28 cellular contexts compared by ENCODE assay signal in the genomic region with DNA sequence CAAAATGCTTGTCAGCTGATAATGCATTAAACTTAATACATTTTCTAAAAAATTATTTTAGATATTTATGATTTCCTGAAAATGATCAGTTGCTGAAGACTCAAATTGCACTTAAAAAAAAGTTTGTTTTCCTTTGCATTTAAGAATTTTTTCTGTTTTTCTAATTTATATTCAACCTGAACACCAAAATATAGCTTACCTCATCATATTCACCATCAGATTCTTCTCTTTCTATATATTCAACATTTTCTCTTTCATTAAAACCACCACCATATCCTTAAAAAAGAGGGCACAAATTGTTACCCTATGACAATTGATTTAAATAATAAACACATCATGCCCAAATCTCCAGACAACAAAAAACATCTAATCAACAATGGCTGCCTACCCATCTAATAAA. TPM values are rescaled to one million over a fixed set of nuclear protein-coding genes. Genes with fewer than 3 reads are reported as not detected.
DNase-seq lines count a peak whose midpoint lies in the region; ATAC-seq, FAIRE-seq and TF ChIP-seq lines count a peak whose summit lies in the region.
"Had no signal": no experiment of that assay in that cellular context is flagged by ENCODE, and none has a peak within 500 bp of the region (broad histone marks: within the 10 kb centered on the region; RNA-seq: fewer than 3 reads in every experiment).

No MANE protein-coding gene starts in this region.

- H3K4me3 Mint-ChIP-seq in activated CD8-positive, alpha-beta memory T cell treated with anti-CD3 and anti-CD28 coated beads, Interleukin-2, amount 10 ng/mL, durations not matched to agents 7 days and 5 days = no peak overlapping the region
- H3K4me3 Mint-ChIP-seq in natural killer cell (peak overlapping the region; percentile 6), type B pancreatic cell (no peak overlapping the region)
- H3K4me3 Mint-ChIP-seq in natural killer cell treated with Interleukin-12 subunit alpha and Interleukin-12 subunit beta and Interleukin-15 and Interleukin-18, amount 100 ng/mL, for 72 hours = no peak overlapping the region
- H3K4me3 Mint-ChIP-seq: CD4-positive, alpha-beta T cell; IgD-negative memory B cell had no signal

- H3K27me3 ChIP-seq in K562 (ENCODE audit: control insufficient read depth in 2 of 2, insufficient read depth in 2 of 2, low read length in 2 of 2) = no peaks in the 10 kb centered on the region
- H3K27me3 ChIP-seq: BLaER1, SJSA1 had no signal

- H3K9me3 Mint-ChIP-seq in activated CD8-positive, alpha-beta memory T cell treated with anti-CD3 and anti-CD28 coated beads, Interleukin-2, amount 10 ng/mL, durations not matched to agents 7 days and 5 days (ENCODE audit: low read depth) = no peaks in the 10 kb centered on the region
- H3K9me3 Mint-ChIP-seq in natural killer cell (no peaks in the 10 kb centered on the region), type B pancreatic cell (no peaks in the 10 kb centered on the region)
- no peaks in the 10 kb centered on the region for H3K9me3 Mint-ChIP-seq in natural killer cell treated with Interleukin-12 subunit alpha and Interleukin-12 subunit beta and Interleukin-15 and Interleukin-18, amount 100 ng/mL, for 72 hours
- H3K9me3 Mint-ChIP-seq: CD4-positive, alpha-beta T cell; IgD-negative memory B cell had no signal

- intact Hi-C loops in natural killer cell (cut with micrococcal nuclease) = no loop called here
- intact Hi-C loops in K562 (cut with micrococcal nuclease) = no loop called here

- H3K27me3 Mint-ChIP-seq in activated CD8-positive, alpha-beta memory T cell treated with anti-CD3 and anti-CD28 coated beads, Interleukin-2, amount 10 ng/mL, durations not matched to agents 7 days and 5 days = no peaks in the 10 kb centered on the region
- H3K27me3 Mint-ChIP-seq in natural killer cell (ENCODE audit: low read depth in 2 of 2) (no peaks in the 10 kb centered on the region), type B pancreatic cell (no peaks in the 10 kb centered on the region)
- H3K27me3 Mint-ChIP-seq in natural killer cell treated with Interleukin-12 subunit alpha and Interleukin-12 subunit beta and Interleukin-15 and Interleukin-18, amount 100 ng/mL, for 72 hours = no peaks in the 10 kb centered on the region
- H3K27me3 Mint-ChIP-seq: CD4-positive, alpha-beta T cell; IgD-negative memory B cell had no signal

- H3K4me1 ChIP-seq in K562 (replicated peaks in 1 of 2; ENCODE audit: control insufficient read depth in 2 of 2, insufficient read depth in 2 of 2, low read length in 2 of 2) = no peaks in the 10 kb centered on the region
- H3K4me1 ChIP-seq: HAP-1, SJSA1 had no signal

- no peak for FAIRE-seq in K562 (lab: Jason Lieb, UNC)
- FAIRE-seq: D721Med, GM18507 had no signal

- H3K36me3 Mint-ChIP-seq in activated CD8-positive, alpha-beta memory T cell treated with anti-CD3 and anti-CD28 coated beads, Interleukin-2, amount 10 ng/mL, durations not matched to agents 7 days and 5 days = peaks cover 65% of the 10 kb centered on the region
- H3K36me3 Mint-ChIP-seq in natural killer cell (peaks cover 57% of the 10 kb centered on the region), type B pancreatic cell (peaks cover 37% of the 10 kb centered on the region)
- H3K36me3 Mint-ChIP-seq in natural killer cell treated with Interleukin-12 subunit alpha and Interleukin-12 subunit beta and Interleukin-15 and Interleukin-18, amount 100 ng/mL, for 72 hours = peaks cover 60% of the 10 kb centered on the region

- H3K4me2 ChIP-seq in K562 (ENCODE audit: insufficient read depth, low read length) = no peak overlapping the region
- H3K4me2 ChIP-seq: BLaER1 had no signal

- TF ChIP-seq CTCF in natural killer cell (IDR thresholded peaks at IDR 0.05) (no peak), K562 (IDR thresholded peaks at IDR 0.05 in 2 of 3, conservative IDR thresholded peaks at IDR 0.05 in 1 of 3; ENCODE audit: insufficient read depth in 2 of 3, low read depth in 1 of 3, low read length in 3 of 3) (no peak), type B pancreatic cell (conservative IDR thresholded peaks at IDR 0.05) (no peak), coronary artery (IDR thresholded peaks at IDR 0.05) (no peak)

- H2AFZ ChIP-seq in K562 (ENCODE audit: low read depth, low read length) = no peak overlapping the region

- H3K4me3 ChIP-seq in K562 = no peak overlapping the region
- H3K4me3 ChIP-seq in coronary artery = no peak overlapping the region
- H3K4me3 ChIP-seq: BLaER1, HAP-1, SJSA1 had no signal

- POLR2A ChIA-PET in K562 (lab: Yijun Ruan, JAX) = interaction anchor here (1.5 kb wide), 1 partner anchor 9 kb away, joined by 4 read pairs; a partner anchor contains a TSS

- CTCF ChIA-PET in activated CD8-positive, alpha-beta memory T cell treated with anti-CD3 and anti-CD28 coated beads, Interleukin-2, amount 10 ng/mL, durations not matched to agents 7 days and 5 days (lab: Charles Lee) = no interaction called here
- CTCF ChIA-PET in K562 (lab: Yijun Ruan, JAX; ENCODE audit: low intra/inter-chr PET ratio) = no interaction called here

- no peak for DNase-seq in activated CD8-positive, alpha-beta memory T cell treated with anti-CD3 and anti-CD28 coated beads, Interleukin-2, amount 10 ng/mL, durations not matched to agents 7 days and 5 days
- DNase-seq in activated CD8-positive, alpha-beta memory T cell treated with anti-CD3 and anti-CD28 coated beads, Interleukin-2, amount 50 U/mL, for 48 hours = no peak
- no peak for DNase-seq in natural killer cell
- no peak for DNase-seq in natural killer cell treated with Interleukin-12 subunit alpha and Interleukin-12 subunit beta and Interleukin-15 and Interleukin-18, amount 100 ng/mL, for 72 hours (ENCODE audit: low spot score)
- no peak for DNase-seq in K562 (ENCODE audit: extremely low read depth in 1 of 4, low spot score in 3 of 4)
- no peak for DNase-seq in DMS114 treated with DMSO at 0.1 percent for 48 hours (lab: John Stamatoyannopoulos, UW; ENCODE audit: unreplicated experiment)
- DNase-seq in type B pancreatic cell (ENCODE audit: extremely low spot score, unreplicated experiment) = no peak
- DNase-seq in coronary artery (ENCODE audit: low spot score) = no peak
- DNase-seq: 8988T; CD4-positive, alpha-beta T cell; DMS53; GOT3; NCI-H1092; NCI-H1417 treated with DMSO at 0.1 percent for 48 hours; NCI-H1694 treated with DMSO at 0.1 percent for 48 hours; NCI-H2081; NCI-H2227 treated with DMSO at 0.1 percent for 48 hours; NCI-H526 treated with DMSO at 0.1 percent for 48 hours; Right ventricle myocardium superior; RPMI8226 had no signal

- in situ Hi-C loops in K562 (cut with MboI) = loop anchor here (10.0 kb wide), 1 partner anchor 1517 kb away; no protein-coding TSS in a partner anchor

- no peaks in the 10 kb centered on the region for H4K20me1 ChIP-seq in K562 (replicated peaks; ENCODE audit: control insufficient read depth, insufficient read depth, low read length)

- no peak for ATAC-seq in activated CD8-positive, alpha-beta memory T cell treated with anti-CD3 and anti-CD28 coated beads, Interleukin-2, amount 10 ng/mL, durations not matched to agents 7 days and 5 days
- ATAC-seq in natural killer cell = no peak
- no peak for ATAC-seq in natural killer cell treated with Interleukin-12 subunit alpha and Interleukin-12 subunit beta and Interleukin-15 and Interleukin-18, amount 100 ng/mL, for 72 hours
- no peak for ATAC-seq in K562

- H3K27ac Mint-ChIP-seq in activated CD8-positive, alpha-beta memory T cell treated with anti-CD3 and anti-CD28 coated beads, Interleukin-2, amount 10 ng/mL, durations not matched to agents 7 days and 5 days = peak overlapping the region; percentile 62
- H3K27ac Mint-ChIP-seq in natural killer cell (peak overlapping the region; percentile 19 to 39), type B pancreatic cell (no peak overlapping the region)
- no peak overlapping the region for H3K27ac Mint-ChIP-seq in natural killer cell treated with Interleukin-12 subunit alpha and Interleukin-12 subunit beta and Interleukin-15 and Interleukin-18, amount 100 ng/mL, for 72 hours
- H3K27ac Mint-ChIP-seq: CD4-positive, alpha-beta T cell; IgD-negative memory B cell had no signal

- TF ChIP-seq EP300 in K562 (IDR thresholded peaks at IDR 0.05; ENCODE audit: low read length) = no peak

- BruUV-seq in K562 (replicated peaks; lab: Mats Ljungman, UMichigan) = no TSS peak

- no peak overlapping the region for H3K9ac ChIP-seq in K562 (ENCODE audit: insufficient read depth in 1 of 2, low read depth in 2 of 2, low read length in 2 of 2)
- H3K9ac ChIP-seq: BLaER1 had no signal

- no peak for TF ChIP-seq POLR2A in K562 (conservative IDR thresholded peaks at IDR 0.05)

- H3K36me3 ChIP-seq in K562 (ENCODE audit: control insufficient read depth, insufficient read depth, low read length) = peaks cover 98% of the 10 kb centered on the region

- H3K4me1 Mint-ChIP-seq in activated CD8-positive, alpha-beta memory T cell treated with anti-CD3 and anti-CD28 coated beads, Interleukin-2, amount 10 ng/mL, durations not matched to agents 7 days and 5 days = peaks cover 45% of the 10 kb centered on the region
- peaks cover 45% of the 10 kb centered on the region in 2 donors for H3K4me1 Mint-ChIP-seq in natural killer cell
- peaks cover 29 to 49% of the 10 kb centered on the region in 2 donors for H3K4me1 Mint-ChIP-seq in natural killer cell treated with Interleukin-12 subunit alpha and Interleukin-12 subunit beta and Interleukin-15 and Interleukin-18, amount 100 ng/mL, for 72 hours (ENCODE audit: low read depth in 2 of 2)
- H3K4me1 Mint-ChIP-seq in type B pancreatic cell (ENCODE audit: unreplicated experiment) = no peaks in the 10 kb centered on the region

- H3K27ac ChIP-seq in K562 (ENCODE audit: extremely low read depth, low read depth, low read length) = no peak overlapping the region
- no peak overlapping the region for H3K27ac ChIP-seq in coronary artery
- H3K27ac ChIP-seq: BLaER1, SJSA1 had no signal

- peaks cover 42% of the 10 kb centered on the region for H3K79me2 ChIP-seq in K562 (ENCODE audit: control insufficient read depth, insufficient read depth, low read length)

- no peaks in the 10 kb centered on the region for H3K9me1 ChIP-seq in K562 (ENCODE audit: control insufficient read depth, insufficient read depth, low read length)

- no peak for TF ChIP-seq RAD21 in K562 (CRISPR knock-in tag; conservative IDR thresholded peaks at IDR 0.05 in 1 of 2, IDR thresholded peaks at IDR 0.05 in 1 of 2)

- H3K9me3 ChIP-seq in K562 (replicated peaks; ENCODE audit: control insufficient read depth, insufficient read depth, low read depth, low read length) = no peaks in the 10 kb centered on the region
- H3K9me3 ChIP-seq: BLaER1, HAP-1, SJSA1 had no signal

RNA-seq across cellular contexts. Expression of a gene that starts 8.6 kb away (rescaled TPM):
- 100 to 1,000 TPM; 118 to 119 TPM for total RNA-seq in activated CD8-positive, alpha-beta memory T cell treated with anti-CD3 and anti-CD28 coated beads, Interleukin-2, amount 10 ng/mL, durations not matched to agents 7 days and 5 days
- total RNA-seq in natural killer cell (100 to 1,000 TPM; 114 to 133 (median 128) TPM), K562 (2014; rRNA removed) (80.8 and 86.5 TPM in 2 replicates), K562 (2014; rRNA removed; fragmentation: Illumina TruSeq; extraction: Trizol) (86.0 and 108 TPM in 2 replicates), K562 (2015; rRNA removed; fragmentation: Illumina TruSeq; extraction: Trizol) (75.5 and 88.3 TPM in 2 replicates), K562 (2021) (129 and 134 TPM in 2 replicates), type B pancreatic cell (ENCODE audit: low replicate concordance) (87.1 and 112 TPM in 2 replicates)
- total RNA-seq in natural killer cell treated with Interleukin-12 subunit alpha and Interleukin-12 subunit beta and Interleukin-15 and Interleukin-18, amount 100 ng/mL, for 72 hours = 100 to 1,000 TPM in 1 of 2 donors, 10 to 100 TPM in 1; 96.0 to 116 TPM
- 82.9 and 341 TPM in 2 replicates for total RNA-seq in K562 (2011; cell fraction: chromatin; rRNA removed; ENCODE audit: low replicate concordance)
- total RNA-seq in K562 (2011; cell fraction: nucleolus; rRNA removed) = 32.4 and 47.8 TPM in 2 replicates
- total RNA-seq in K562 (2011; cell fraction: nucleoplasm; rRNA removed) = 107 and 212 TPM in 2 replicates
- polyA plus RNA-seq in K562 (2011; rRNA removed) (230 and 264 TPM in 2 replicates), K562 (2014; fragmentation: Illumina TruSeq; extraction: Trizol) (207 and 240 TPM in 2 replicates), K562 (2014; fragmentation: Nextera tagmentation; extraction: Ambion mirVana) (100 to 1,000 TPM; 194 to 244 TPM), K562 (2014; rRNA removed) (157 TPM in 2 replicates)
- 17.5 and 48.4 TPM in 2 replicates for polyA plus RNA-seq in K562 (2011; cell fraction: cytosol; rRNA removed)
- 309 and 554 TPM in 2 replicates for polyA plus RNA-seq in K562 (2011; cell fraction: nucleus; rRNA removed)
- polyA plus RNA-seq in K562 (2012) = 109 and 124 TPM in 2 replicates
- polyA minus RNA-seq in K562 (2011; rRNA and poly(A)+ RNA removed) = 108 and 129 TPM in 2 replicates
- 28.0 and 33.2 TPM in 2 replicates for polyA minus RNA-seq in K562 (2011; cell fraction: cytosol; rRNA and poly(A)+ RNA removed)
- polyA minus RNA-seq in K562 (2011; cell fraction: nucleus; rRNA and poly(A)+ RNA removed) = 82.8 and 171 TPM in 2 replicates

RNA-seq across cellular contexts. Expression of a gene that starts 24.7 kb away (rescaled TPM):
- total RNA-seq in activated CD8-positive, alpha-beta memory T cell treated with anti-CD3 and anti-CD28 coated beads, Interleukin-2, amount 10 ng/mL, durations not matched to agents 7 days and 5 days = under 1 TPM; 0.06 to 0.80 TPM
- total RNA-seq in natural killer cell (10 to 100 TPM in 1 of 3 donors, under 1 TPM in 1, not detected in 1; 0.72 to 21.9 TPM), K562 (2014; rRNA removed) (14.2 and 26.2 TPM in 2 replicates), K562 (2014; rRNA removed; fragmentation: Illumina TruSeq; extraction: Trizol) (19.0 and 19.2 TPM in 2 replicates), K562 (2015; rRNA removed; fragmentation: Illumina TruSeq; extraction: Trizol) (18.4 and 20.0 TPM in 2 replicates), K562 (2021) (28.5 and 33.3 TPM in 2 replicates), type B pancreatic cell (ENCODE audit: low replicate concordance) (2.8 and 4.7 TPM in 2 replicates)
- 100 to 1,000 TPM in 1 of 2 donors, 10 to 100 TPM in 1; 62.9 to 158 TPM for total RNA-seq in natural killer cell treated with Interleukin-12 subunit alpha and Interleukin-12 subunit beta and Interleukin-15 and Interleukin-18, amount 100 ng/mL, for 72 hours
- total RNA-seq in K562 (2011; cell fraction: chromatin; rRNA removed; ENCODE audit: low replicate concordance) = 14.8 and 15.1 TPM in 2 replicates
- 13.7 and 16.2 TPM in 2 replicates for total RNA-seq in K562 (2011; cell fraction: nucleolus; rRNA removed)
- 13.1 and 24.9 TPM in 2 replicates for total RNA-seq in K562 (2011; cell fraction: nucleoplasm; rRNA removed)
- polyA plus RNA-seq in K562 (2011; rRNA removed) (3.2 and 4.5 TPM in 2 replicates), K562 (2014; fragmentation: Illumina TruSeq; extraction: Trizol) (11.6 and 14.6 TPM in 2 replicates), K562 (2014; fragmentation: Nextera tagmentation; extraction: Ambion mirVana) (1 to 10 TPM; 3.8 to 5.1 TPM), K562 (2014; rRNA removed) (9.7 and 17.7 TPM in 2 replicates)
- polyA plus RNA-seq in K562 (2011; cell fraction: cytosol; rRNA removed) = 3.3 and 10.5 TPM in 2 replicates
- 4.9 and 8.3 TPM in 2 replicates for polyA plus RNA-seq in K562 (2011; cell fraction: nucleus; rRNA removed)
- 15.2 and 16.0 TPM in 2 replicates for polyA plus RNA-seq in K562 (2012)
- 5.3 and 6.0 TPM in 2 replicates for polyA minus RNA-seq in K562 (2011; rRNA and poly(A)+ RNA removed)
- polyA minus RNA-seq in K562 (2011; cell fraction: cytosol; rRNA and poly(A)+ RNA removed) = 5.9 and 7.3 TPM in 2 replicates
- 8.1 and 9.1 TPM in 2 replicates for polyA minus RNA-seq in K562 (2011; cell fraction: nucleus; rRNA and poly(A)+ RNA removed)
- total RNA-seq: CD4-positive, alpha-beta T cell; G401 had no signal
- polyA plus RNA-seq: AG04450, IgD-negative memory B cell had no signal

Comparison
In these comparisons a context has a peak if more than half of its experiments do, and no peak if none do; other contexts are left out.
1. H3K27ac Mint-ChIP-seq: peak in activated CD8-positive, alpha-beta memory T cell treated with anti-CD3 and anti-CD28 coated beads, Interleukin-2, amount 10 ng/mL, durations not matched to agents 7 days and 5 days (single experiment) and natural killer cell (2 of 2); none in natural killer cell treated with Interleukin-12 subunit alpha and Interleukin-12 subunit beta and Interleukin-15 and Interleukin-18, amount 100 ng/mL, for 72 hours (0 of 2) and type B pancreatic cell (single experiment).